In genomic region chr1:222767152-222767571, GRCh38 we compare ENCODE assay signal across 1 cellular context.
TF ChIP-seq lines count a peak whose summit lies in the region.

No MANE protein-coding gene starts in this region.

TF ChIP-seq in GM12878, 131 proteins besides CTCF, POLR2A, EP300 and RAD21:
- TF ChIP-seq PAX8 (IDR thresholded peaks at IDR 0.05) (no peak), MTA2 (IDR thresholded peaks at IDR 0.05; ENCODE audit: low read depth) (peak; percentile 53), DPF2 (IDR thresholded peaks at IDR 0.05) (peak; percentile 35; the same call in 1 of the 2 replicates), IKZF2 (IDR thresholded peaks at IDR 0.05) (peak; percentile 66 to 80; a peak in 3 of 4 replicates), IKZF1 (conservative IDR thresholded peaks at IDR 0.05) (peak; percentile 82), PAX5 (IDR thresholded peaks at IDR 0.05; ENCODE audit: borderline replicate concordance, low read depth, low read length) (no peak), RUNX3 (IDR thresholded peaks at IDR 0.05; ENCODE audit: low read length) (0 out of 2 replicates have a peak, but pooled peaks have one; percentile 16)
- TF ChIP-seq, protein P1, sequence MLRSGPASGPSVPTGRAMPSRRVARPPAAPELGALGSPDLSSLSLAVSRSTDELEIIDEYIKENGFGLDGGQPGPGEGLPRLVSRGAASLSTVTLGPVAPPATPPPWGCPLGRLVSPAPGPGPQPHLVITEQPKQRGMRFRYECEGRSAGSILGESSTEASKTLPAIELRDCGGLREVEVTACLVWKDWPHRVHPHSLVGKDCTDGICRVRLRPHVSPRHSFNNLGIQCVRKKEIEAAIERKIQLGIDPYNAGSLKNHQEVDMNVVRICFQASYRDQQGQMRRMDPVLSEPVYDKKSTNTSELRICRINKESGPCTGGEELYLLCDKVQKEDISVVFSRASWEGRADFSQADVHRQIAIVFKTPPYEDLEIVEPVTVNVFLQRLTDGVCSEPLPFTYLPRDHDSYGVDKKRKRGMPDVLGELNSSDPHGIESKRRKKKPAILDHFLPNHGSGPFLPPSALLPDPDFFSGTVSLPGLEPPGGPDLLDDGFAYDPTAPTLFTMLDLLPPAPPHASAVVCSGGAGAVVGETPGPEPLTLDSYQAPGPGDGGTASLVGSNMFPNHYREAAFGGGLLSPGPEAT (IDR thresholded peaks at IDR 0.05; ENCODE audit: low read depth) = peak; percentile 47; the same call in 1 of the 2 replicates
